Comparison of ENCODE assay signal across 13 cellular contexts in genomic region chr2:201021914-201022313, GRCh38. TPM values are rescaled to one million over a fixed set of nuclear protein-coding genes. Genes with fewer than 3 reads are reported as not detected.
DNase-seq lines count a peak whose midpoint lies in the region; ATAC-seq and TF ChIP-seq lines count a peak whose summit lies in the region.
"Had no signal": no experiment of that assay in that cellular context is flagged by ENCODE, and none has a peak within 500 bp of the region (broad histone marks: within the 10 kb centered on the region; RNA-seq: fewer than 3 reads in every experiment).

No MANE protein-coding gene starts in this region.

- H3K4me2 ChIP-seq in osteoblast (ENCODE audit: insufficient read depth, low read length): peak overlapping the region; percentile 33

- peak overlapping the region; percentile 19 for H3K27ac ChIP-seq in osteoblast (ENCODE audit: low read depth, low read length)
- H3K27ac ChIP-seq: gastrocnemius medialis, suprapubic skin had no signal

- H3K27me3 Mint-ChIP-seq in activated T-cell treated with anti-CD3 and anti-CD28 coated beads, Interleukin-2, amount 50 U/mL, for 24 hours: no peaks in the 10 kb centered on the region
- H3K27me3 Mint-ChIP-seq in activated T-cell treated with anti-CD3 and anti-CD28 coated beads, Interleukin-2, amount 50 U/mL, for 4 hours (ENCODE audit: low read depth): no peaks in the 10 kb centered on the region
- no peaks in the 10 kb centered on the region for H3K27me3 Mint-ChIP-seq in activated T-helper 17 cell treated with anti-CD3 and anti-CD28 coated beads, Interleukin-2, amount 50 U/mL, for 72 hours

- in situ Hi-C loops in KBM-7 (cut with MboI; ENCODE audit: low pct_unique_long_range_greater_than_20kb, low sequenced_read_pairs): no loop called here

- peaks cover 14% of the 10 kb centered on the region for H3K36me3 ChIP-seq in osteoblast (ENCODE audit: insufficient read depth, low read length)

- H3K9me3 ChIP-seq in osteoblast (ENCODE audit: low read depth, low read length): no peaks in the 10 kb centered on the region
- H3K9me3 ChIP-seq: gastrocnemius medialis, suprapubic skin had no signal

- no peak for DNase-seq in activated T-cell treated with anti-CD3 and anti-CD28 coated beads, Interleukin-2, amount 50 U/mL, for 24 hours
- DNase-seq in activated T-cell treated with anti-CD3 and anti-CD28 coated beads, Interleukin-2, amount 50 U/mL, for 4 hours: no peak
- peak; percentile 9 for DNase-seq in KBM-7
- no peak for DNase-seq in osteoblast (ENCODE audit: insufficient read length, low spot score, missing footprints)
- DNase-seq in stimulated activated naive CD4-positive, alpha-beta T cell treated with Interleukin-2 at 50 U/mL for 16 hours (lab: John Stamatoyannopoulos, UW): no peak
- no peak for DNase-seq in amygdala (lab: John Stamatoyannopoulos, UW)
- no peak for DNase-seq in iPS-NIHi7 (ENCODE audit: extremely low spot score)
- DNase-seq: COR-L47, gastrocnemius medialis, islet precursor cell, NCI-H1048 had no signal

- H2AFZ ChIP-seq in osteoblast (ENCODE audit: low read length): no peak overlapping the region

- peak overlapping the region; percentile 65 for H3K27ac Mint-ChIP-seq in activated T-cell treated with anti-CD3 and anti-CD28 coated beads, Interleukin-2, amount 50 U/mL, for 24 hours
- H3K27ac Mint-ChIP-seq in activated T-helper 17 cell treated with anti-CD3 and anti-CD28 coated beads, Interleukin-2, amount 50 U/mL, for 72 hours: peak overlapping the region; percentile 74

- H3K4me3 ChIP-seq in osteoblast (ENCODE audit: insufficient read depth, low read length): no peak overlapping the region
- H3K4me3 ChIP-seq: gastrocnemius medialis, suprapubic skin had no signal

- no peak overlapping the region for H3K4me3 Mint-ChIP-seq in activated T-cell treated with anti-CD3 and anti-CD28 coated beads, Interleukin-2, amount 50 U/mL, for 24 hours
- H3K4me3 Mint-ChIP-seq in activated T-cell treated with anti-CD3 and anti-CD28 coated beads, Interleukin-2, amount 50 U/mL, for 4 hours: no peak overlapping the region
- no peak overlapping the region for H3K4me3 Mint-ChIP-seq in activated T-helper 17 cell treated with anti-CD3 and anti-CD28 coated beads, Interleukin-2, amount 50 U/mL, for 72 hours

- no peak for ATAC-seq in activated T-cell treated with anti-CD3 and anti-CD28 coated beads, Interleukin-2, amount 50 U/mL, for 4 hours
- no peak for ATAC-seq in activated T-helper 17 cell treated with anti-CD3 and anti-CD28 coated beads, Interleukin-2, amount 50 U/mL, for 72 hours (replicated peaks)
- ATAC-seq: gastrocnemius medialis had no signal

- H3K36me3 Mint-ChIP-seq in activated T-cell treated with anti-CD3 and anti-CD28 coated beads, Interleukin-2, amount 50 U/mL, for 24 hours (ENCODE audit: low read depth): peaks cover 50% of the 10 kb centered on the region
- peaks cover 32% of the 10 kb centered on the region for H3K36me3 Mint-ChIP-seq in activated T-cell treated with anti-CD3 and anti-CD28 coated beads, Interleukin-2, amount 50 U/mL, for 4 hours (ENCODE audit: insufficient read depth)
- peaks cover 63% of the 10 kb centered on the region for H3K36me3 Mint-ChIP-seq in activated T-helper 17 cell treated with anti-CD3 and anti-CD28 coated beads, Interleukin-2, amount 50 U/mL, for 72 hours (ENCODE audit: low read depth)

- H3K79me2 ChIP-seq in osteoblast (ENCODE audit: insufficient read depth, low read length): peaks cover 17% of the 10 kb centered on the region

- no peak for TF ChIP-seq CTCF in osteoblast (IDR thresholded peaks at IDR 0.05; ENCODE audit: extremely low read depth, low read depth, low read length)

- no peaks in the 10 kb centered on the region for H3K9me3 Mint-ChIP-seq in activated T-cell treated with anti-CD3 and anti-CD28 coated beads, Interleukin-2, amount 50 U/mL, for 24 hours
- H3K9me3 Mint-ChIP-seq in activated T-cell treated with anti-CD3 and anti-CD28 coated beads, Interleukin-2, amount 50 U/mL, for 4 hours: no peaks in the 10 kb centered on the region
- H3K9me3 Mint-ChIP-seq in activated T-helper 17 cell treated with anti-CD3 and anti-CD28 coated beads, Interleukin-2, amount 50 U/mL, for 72 hours: no peaks in the 10 kb centered on the region

- H4K20me1 ChIP-seq in osteoblast (ENCODE audit: insufficient read depth, low read length): no peaks in the 10 kb centered on the region

- no peaks in the 10 kb centered on the region for H3K27me3 ChIP-seq in osteoblast (ENCODE audit: insufficient read depth, low read length)
- H3K27me3 ChIP-seq: gastrocnemius medialis, suprapubic skin had no signal

- peaks cover 19% of the 10 kb centered on the region for H3K4me1 Mint-ChIP-seq in activated T-cell treated with anti-CD3 and anti-CD28 coated beads, Interleukin-2, amount 50 U/mL, for 24 hours (ENCODE audit: low read depth)
- H3K4me1 Mint-ChIP-seq in activated T-cell treated with anti-CD3 and anti-CD28 coated beads, Interleukin-2, amount 50 U/mL, for 4 hours (ENCODE audit: low read depth): peaks cover 24% of the 10 kb centered on the region
- peaks cover 17% of the 10 kb centered on the region for H3K4me1 Mint-ChIP-seq in activated T-helper 17 cell treated with anti-CD3 and anti-CD28 coated beads, Interleukin-2, amount 50 U/mL, for 72 hours

- H3K4me1 ChIP-seq in osteoblast (ENCODE audit: insufficient read depth, low read length): peaks cover 6% of the 10 kb centered on the region
- H3K4me1 ChIP-seq: gastrocnemius medialis, suprapubic skin had no signal

RNA-seq across cellular contexts. Expression of gene HYCC2, which starts 49.6 kb away (rescaled TPM):
- total RNA-seq in activated T-cell treated with anti-CD3 and anti-CD28 coated beads, Interleukin-2, amount 50 U/mL, for 4 hours: 10 to 100 TPM; 27.2 to 33.3 (median 27.7) TPM
- total RNA-seq in activated T-helper 17 cell treated with anti-CD3 and anti-CD28 coated beads, Interleukin-2, amount 50 U/mL, for 72 hours: 10 to 100 TPM; 23.8 to 24.5 TPM
- 11.6 and 12.1 TPM in 2 replicates for total RNA-seq in osteoblast

RNA-seq across cellular contexts. Expression of gene NDUFB3, which starts 49.9 kb away (rescaled TPM):
- total RNA-seq in activated T-cell treated with anti-CD3 and anti-CD28 coated beads, Interleukin-2, amount 50 U/mL, for 4 hours: 100 to 1,000 TPM; 113 to 124 (median 121) TPM
- total RNA-seq in activated T-helper 17 cell treated with anti-CD3 and anti-CD28 coated beads, Interleukin-2, amount 50 U/mL, for 72 hours: 10 to 100 TPM; 68.7 to 99.3 TPM
- 25.7 and 29.2 TPM in 2 replicates for total RNA-seq in osteoblast

RNA-seq across cellular contexts. Expression of gene ORC2, which starts 58.5 kb away (rescaled TPM):
- total RNA-seq in activated T-cell treated with anti-CD3 and anti-CD28 coated beads, Interleukin-2, amount 50 U/mL, for 4 hours: 10 to 100 TPM; 42.7 to 52.4 (median 45.9) TPM
- 10 to 100 TPM; 58.4 to 59.3 TPM for total RNA-seq in activated T-helper 17 cell treated with anti-CD3 and anti-CD28 coated beads, Interleukin-2, amount 50 U/mL, for 72 hours
- total RNA-seq in osteoblast: 13.0 and 14.5 TPM in 2 replicates
